19 cellular contexts compared by ENCODE assay signal in genomic region chr1:86981482-86982311, GRCh38.
"Had no signal": no experiment of that assay in that cellular context is flagged by ENCODE, and none has a peak within 500 bp of the region (broad histone marks: within the 10 kb centered on the region; RNA-seq: fewer than 3 reads in every experiment).

No MANE protein-coding gene starts in this region.

- H3K36me3 ChIP-seq: esophagus muscularis mucosa, gastrocnemius medialis, ovary, right atrium auricular region, sigmoid colon, stomach, thoracic aorta, transverse colon had no signal

- H3K4me3 Mint-ChIP-seq: naive thymus-derived CD8-positive, alpha-beta T cell had no signal

- H3K27ac ChIP-seq: epithelial cell of prostate, esophagus muscularis mucosa, gastrocnemius medialis, ovary, right atrium auricular region, sigmoid colon, skin epidermis, stomach, thoracic aorta, transverse colon had no signal

- H3K27me3 ChIP-seq: esophagus muscularis mucosa, gastrocnemius medialis, ovary, right atrium auricular region, sigmoid colon, stomach, transverse colon had no signal

- H3K4me3 ChIP-seq: esophagus muscularis mucosa, gastrocnemius medialis, mucosa of descending colon, ovary, right atrium auricular region, sigmoid colon, skin epidermis, stomach, thoracic aorta, transverse colon had no signal

- H3K9me3 ChIP-seq: esophagus muscularis mucosa, gastrocnemius medialis, mucosa of descending colon, ovary, right atrium auricular region, sigmoid colon, stomach, thoracic aorta, transverse colon had no signal

- H3K27me3 Mint-ChIP-seq: naive thymus-derived CD8-positive, alpha-beta T cell had no signal

- H3K4me1 ChIP-seq: esophagus muscularis mucosa, gastrocnemius medialis, right atrium auricular region, sigmoid colon, stomach, transverse colon had no signal

- DNase-seq: effector memory CD4-positive, alpha-beta T cell; gastrocnemius medialis; glutamatergic neuron; mucosa of descending colon; naive thymus-derived CD8-positive, alpha-beta T cell; nucleus accumbens; ovary; sigmoid colon; stimulated activated CD4-positive, alpha-beta T cell treated with anti-CD3 and anti-CD28 coated beads, Interleukin-2, amount 100 ng/mL, for 24 hours; stimulated activated CD4-positive, alpha-beta T cell treated with anti-CD3 and anti-CD28 coated beads, Interleukin-4, amount 100 ng/mL, for 4 hours; stimulated activated naive CD4-positive, alpha-beta T cell; stomach; substantia nigra; transverse colon had no signal

- ATAC-seq: gastrocnemius medialis; mucosa of descending colon; naive thymus-derived CD8-positive, alpha-beta T cell had no signal
